Comparison of ENCODE assay signal across 12 cellular contexts in the genomic region with DNA sequence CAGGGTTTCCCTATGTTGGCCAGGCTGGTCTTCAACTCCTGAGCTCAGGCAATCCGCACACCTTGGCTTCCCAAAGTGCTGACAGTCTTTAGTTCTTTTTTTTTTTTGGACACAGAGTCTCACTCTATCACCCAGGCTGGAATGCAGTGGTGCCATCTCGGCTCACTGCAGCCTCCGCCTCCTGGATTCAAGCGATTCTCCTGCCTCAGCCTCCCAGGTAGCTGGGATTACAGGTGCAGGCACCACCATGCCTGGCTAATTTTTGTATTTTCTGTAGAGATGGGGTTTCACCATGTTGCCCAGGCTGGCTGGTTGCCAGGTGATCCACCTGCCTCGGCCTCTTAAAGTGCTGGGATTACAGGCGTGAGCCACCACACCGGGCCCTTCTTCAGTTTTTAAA. TPM values are rescaled to one million over a fixed set of nuclear protein-coding genes. Genes with fewer than 3 reads are reported as not detected.
"Had no signal": no experiment of that assay in that cellular context is flagged by ENCODE, and none has a peak within 500 bp of the region (broad histone marks: within the 10 kb centered on the region; RNA-seq: fewer than 3 reads in every experiment).

No MANE protein-coding gene starts in this region.

RNA-seq across cellular contexts. Expression of gene R3HDML, which starts 9.1 kb away (rescaled TPM):
- total RNA-seq: activated CD4-positive, alpha-beta T cell treated with anti-CD3 and anti-CD28 coated beads, Interleukin-2, amount 10 ng/mL, durations not matched to agents 24 days and 14 days; activated CD8-positive, alpha-beta memory T cell treated with anti-CD3 and anti-CD28 coated beads, Interleukin-2, amount 10 ng/mL, durations not matched to agents 7 days and 5 days; activated T-cell treated with anti-CD3 and anti-CD28 coated beads, Interleukin-2, amount 50 U/mL, for 4 hours; activated T-helper 2 cell treated with anti-CD3 and anti-CD28 coated beads, Interferon-gamma antibody, Interleukin-2, Interleukin-4, amounts not matched to agents 10 μg/mL and 5 μg/mL and 100 μg/mL, durations not matched to agents 14 hours and 24 hours and 36 hours; aorta; breast epithelium; NCI-H460; PC-3; SK-MEL-5; WTC11 had no signal
- polyA plus RNA-seq: aorta, IgD-negative memory B cell had no signal

RNA-seq across cellular contexts. Expression of gene HNF4A, which starts 27.8 kb away (rescaled TPM):
- total RNA-seq: activated CD4-positive, alpha-beta T cell treated with anti-CD3 and anti-CD28 coated beads, Interleukin-2, amount 10 ng/mL, durations not matched to agents 24 days and 14 days; activated CD8-positive, alpha-beta memory T cell treated with anti-CD3 and anti-CD28 coated beads, Interleukin-2, amount 10 ng/mL, durations not matched to agents 7 days and 5 days; activated T-helper 2 cell treated with anti-CD3 and anti-CD28 coated beads, Interferon-gamma antibody, Interleukin-2, Interleukin-4, amounts not matched to agents 10 μg/mL and 5 μg/mL and 100 μg/mL, durations not matched to agents 14 hours and 24 hours and 36 hours; aorta; chondrocyte; PC-3 had no signal
- polyA plus RNA-seq: IgD-negative memory B cell had no signal
